In genomic region chr3:157581331-157581730, GRCh38 we compare ENCODE assay signal across 21 cellular contexts.
DNase-seq lines count a peak whose midpoint lies in the region; ATAC-seq and TF ChIP-seq lines count a peak whose summit lies in the region.
"Had no signal": no experiment of that assay in that cellular context is flagged by ENCODE, and none has a peak within 500 bp of the region (broad histone marks: within the 10 kb centered on the region; RNA-seq: fewer than 3 reads in every experiment).

No MANE protein-coding gene starts in this region.

- TF ChIP-seq POLR2A in esophagus muscularis mucosa (IDR thresholded peaks at IDR 0.05; ENCODE audit: low read depth), result no peak

- no peak overlapping the region for H3K9ac ChIP-seq in adipocyte (ENCODE audit: low read length)
- H3K9ac ChIP-seq: BLaER1 treated with 17β-estradiol and CSF1 and Interleukin-3, amounts not matched to agents 10 nM and 100 nM had no signal

- no peak overlapping the region for H3K4me3 ChIP-seq in AG04449 (ENCODE audit: low read depth, low read length)
- H3K4me3 ChIP-seq in adipocyte (ENCODE audit: low read length), result no peak overlapping the region
- no peak overlapping the region for H3K4me3 ChIP-seq in esophagus muscularis mucosa
- no peak overlapping the region for H3K4me3 ChIP-seq in aorta (ENCODE audit: low read length in 2 of 2)
- H3K4me3 ChIP-seq: BLaER1 treated with 17β-estradiol and CSF1 and Interleukin-3, amounts not matched to agents 10 nM and 100 nM; MG63; SJSA1 had no signal

- 52% methylated on average over 5 of the region's 5 CpGs for WGBS in esophagus muscularis mucosa
- 14 to 37% methylated on average over 5 of the region's 5 CpGs for WGBS in aorta, 2 donors

- ATAC-seq in aorta (ENCODE audit: low FRiP score), result no peak
- ATAC-seq: Right ventricle myocardium inferior had no signal

- POLR2A ChIA-PET in AG04449 (lab: Yijun Ruan, JAX), result no interaction called here

- CTCF ChIA-PET in AG04449 (lab: Yijun Ruan, JAX), result interaction anchor here (1.4 to 1.8 kb wide), 4 partner anchors 8 to 50 kb away, joined by 3 to 16 read pairs (median 6); no protein-coding TSS in a partner anchor

- H3K27me3 ChIP-seq in adipocyte (replicated peaks; ENCODE audit: control insufficient read depth, insufficient read depth, low read length), result no peaks in the 10 kb centered on the region
- no peaks in the 10 kb centered on the region for H3K27me3 ChIP-seq in esophagus muscularis mucosa
- H3K27me3 ChIP-seq in aorta (ENCODE audit: control insufficient read depth in 1 of 2, insufficient read depth in 2 of 2, low read length in 1 of 2), result no peaks in the 10 kb centered on the region
- H3K27me3 ChIP-seq: BLaER1 treated with 17β-estradiol and CSF1 and Interleukin-3, amounts not matched to agents 10 nM and 100 nM; MG63 had no signal

- peak; percentile 10 for DNase-seq in AG04449 (ENCODE audit: low read depth, low spot score)
- DNase-seq in adipocyte (ENCODE audit: low read depth), result peak; percentile 42
- peak; percentile 42 for DNase-seq in esophagus muscularis mucosa (ENCODE audit: extremely low spot score)
- peak; percentile 12 for DNase-seq in hepatic stellate cell (ENCODE audit: low spot score)
- no peak for DNase-seq in aorta
- no peak for DNase-seq in NCI-H774 (lab: John Stamatoyannopoulos, UW)
- no peak for DNase-seq in activated effector memory CD4-positive, alpha-beta T cell treated with Interleukin-2 at 50 U/mL for 16 hours
- no peak for DNase-seq in NCI-H128 (lab: John Stamatoyannopoulos, UW; ENCODE audit: unreplicated experiment)
- DNase-seq: ACHN; Caco-2; CD4-positive, alpha-beta memory T cell; DMS 273 treated with DMSO at 0.1 percent for 48 hours; MG63; NCI-H1048; NCI-H1436 treated with DMSO at 0.1 percent for 48 hours; NCI-H1930; NCI-H226 had no signal

- peaks cover 11% of the 10 kb centered on the region for H3K36me3 ChIP-seq in adipocyte (ENCODE audit: control insufficient read depth, insufficient read depth, low read length, severe bottlenecking)
- H3K36me3 ChIP-seq in esophagus muscularis mucosa, result no peaks in the 10 kb centered on the region
- no peaks in the 10 kb centered on the region for H3K36me3 ChIP-seq in aorta (ENCODE audit: control insufficient read depth in 1 of 2, insufficient read depth in 2 of 2, low read length in 1 of 2)
- H3K36me3 ChIP-seq: BLaER1 treated with 17β-estradiol and CSF1 and Interleukin-3, amounts not matched to agents 10 nM and 100 nM; MG63; SJSA1 had no signal

- TF ChIP-seq CTCF in AG04449 (IDR thresholded peaks at IDR 0.05; ENCODE audit: insufficient read depth, low read length, missing control alignments), result no peak
- no peak for TF ChIP-seq CTCF in esophagus muscularis mucosa (IDR thresholded peaks at IDR 0.05)

- H3K9me3 ChIP-seq in adipocyte (ENCODE audit: control insufficient read depth, low read length) (no peaks in the 10 kb centered on the region), esophagus muscularis mucosa (no peaks in the 10 kb centered on the region), aorta (ENCODE audit: control insufficient read depth, low read length) (no peaks in the 10 kb centered on the region)
- H3K9me3 ChIP-seq: BLaER1 treated with 17β-estradiol and CSF1 and Interleukin-3, amounts not matched to agents 10 nM and 100 nM; Caco-2; MG63; SJSA1 had no signal

- intact Hi-C loops in esophagus muscularis mucosa (cut with DNase I), result no loop called here
- intact Hi-C loops in aorta (cut with DNase I), result no loop called here

- no peak for TF ChIP-seq EP300 in esophagus muscularis mucosa (IDR thresholded peaks at IDR 0.05)

- H3K27ac ChIP-seq in esophagus muscularis mucosa (replicated peaks in 1 of 4), result no peak overlapping the region
- no peak overlapping the region for H3K27ac ChIP-seq in aorta (ENCODE audit: low read depth in 1 of 2, low read length in 2 of 2)
- H3K27ac ChIP-seq: 22Rv1; BLaER1 treated with 17β-estradiol and CSF1 and Interleukin-3, amounts not matched to agents 10 nM and 100 nM; SJSA1 had no signal

- H3K4me1 ChIP-seq in adipocyte (ENCODE audit: control insufficient read depth, insufficient read depth, low read length) (peaks cover 7% of the 10 kb centered on the region), esophagus muscularis mucosa (no peaks in the 10 kb centered on the region), aorta (ENCODE audit: control insufficient read depth in 1 of 2, insufficient read depth in 2 of 2, low read length in 2 of 2) (no peaks in the 10 kb centered on the region)
- H3K4me1 ChIP-seq: BLaER1 treated with 17β-estradiol and CSF1 and Interleukin-3, amounts not matched to agents 10 nM and 100 nM; Caco-2; SJSA1 had no signal

Comparison
In these comparisons a context has a peak if more than half of its experiments do, and no peak if none do; other contexts are left out.
1. DNase-seq: peak in AG04449 (single experiment), adipocyte (single experiment), esophagus muscularis mucosa (single experiment) and hepatic stellate cell (single experiment); none in aorta (0 of 2), NCI-H774 (single experiment), activated effector memory CD4-positive, alpha-beta T cell treated with Interleukin-2 at 50 U/mL for 16 hours (single experiment) and NCI-H128 (single experiment).